Comparison of ENCODE assay signal across 11 cellular contexts in the genomic region with DNA sequence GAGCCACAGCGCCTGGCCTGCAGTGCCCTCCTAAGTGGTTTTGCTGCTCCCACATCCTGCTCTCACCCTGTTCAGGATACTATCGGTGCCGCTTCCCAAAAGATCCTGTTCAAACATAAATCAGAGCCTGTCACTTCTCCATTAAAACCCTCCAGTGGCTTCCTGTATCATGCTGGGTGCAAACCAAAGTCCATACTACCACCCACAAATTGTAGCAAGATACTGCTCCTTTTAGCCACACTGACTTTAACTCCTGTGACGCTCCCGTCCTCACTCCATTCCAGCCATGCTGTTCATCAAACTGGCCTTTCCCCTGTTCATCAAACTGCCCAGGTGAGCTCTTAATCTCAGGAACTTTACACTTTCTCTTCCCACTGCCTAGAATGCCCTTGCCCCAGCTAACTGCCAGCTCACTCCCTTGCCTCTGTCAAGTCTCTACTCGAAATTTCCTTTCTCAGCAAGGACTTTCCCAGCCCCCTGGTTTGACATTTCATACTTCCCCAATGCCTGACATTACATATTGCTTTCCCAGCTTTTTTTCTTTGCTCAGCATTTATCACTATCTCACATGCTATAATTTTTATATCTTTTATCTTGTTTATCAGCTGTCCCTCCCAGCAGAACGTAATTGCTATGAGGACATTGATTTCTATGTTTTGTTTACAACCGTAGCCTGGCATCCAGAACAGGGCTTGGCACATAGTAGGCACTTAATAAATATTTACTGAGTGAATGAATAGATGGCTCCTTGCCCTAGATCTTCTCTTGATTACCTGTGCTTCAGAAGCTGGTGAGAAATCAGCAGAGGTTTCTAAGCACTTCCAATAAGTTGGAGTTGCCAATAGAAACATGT. TPM values are rescaled to one million over a fixed set of nuclear protein-coding genes. Genes with fewer than 3 reads are reported as not detected.
DNase-seq lines count a peak whose midpoint lies in the region; ATAC-seq and TF ChIP-seq lines count a peak whose summit lies in the region.
"Had no signal": no experiment of that assay in that cellular context is flagged by ENCODE, and none has a peak within 500 bp of the region (broad histone marks: within the 10 kb centered on the region; RNA-seq: fewer than 3 reads in every experiment).

No MANE protein-coding gene starts in this region.

- H3K27ac ChIP-seq in IMR-90 (ENCODE audit: insufficient read depth, low read length) (peak overlapping the region; percentile 98), ascending aorta (peak overlapping the region; percentile 57 to 71), thoracic aorta (peak overlapping the region; percentile 41 to 60)
- H3K27ac ChIP-seq: neutrophil had no signal

- peak overlapping the region; percentile 100 for H2BK15ac ChIP-seq in IMR-90 (ENCODE audit: low read depth, low read length)

- H3K56ac ChIP-seq in IMR-90 (ENCODE audit: extremely low read depth, insufficient read depth, low read length): peak overlapping the region; percentile 93

- peak overlapping the region; percentile 97 for H2BK120ac ChIP-seq in IMR-90 (ENCODE audit: low read depth, low read length)

- peak overlapping the region; percentile 100 for H2AK5ac ChIP-seq in IMR-90 (ENCODE audit: low read depth, low read length)

- peak overlapping the region; percentile 92 for H2BK5ac ChIP-seq in IMR-90 (ENCODE audit: low read depth, low read length, poor library complexity, severe bottlenecking)

- POLR2A ChIA-PET in IMR-90 (lab: Charles Lee; ENCODE audit: unreplicated experiment): no interaction called here

- in situ Hi-C loops in IMR-90 (cut with MboI; ENCODE audit: low sequenced_read_pairs): no loop called here

- peak overlapping the region; percentile 46 for H2AFZ ChIP-seq in IMR-90 (replicated peaks; ENCODE audit: low read length, poor library complexity)

- WGBS in IMR-90 (ENCODE audit: extremely low coverage in 2 of 2, insufficient read length in 1 of 2), 2 experiments: 64% methylated on average over 6 of the region's 8 CpGs; no CpG with 5 or more reads in 1 of the 2 experiments

- ATAC-seq in IMR-90 (ENCODE audit: low read depth): no peak
- ATAC-seq in thoracic aorta (ENCODE audit: insufficient number of reproducible peaks, low FRiP score, low read depth): no peak
- ATAC-seq: activated CD8-positive, alpha-beta memory T cell treated with anti-CD3 and anti-CD28 coated beads, Interleukin-2, amount 10 ng/mL, durations not matched to agents 7 days and 5 days; stimulated activated effector memory CD8-positive, alpha-beta T cell treated with anti-CD3 and anti-CD28 coated beads, Interleukin-12 subunit alpha, Interleukin-12 subunit beta, amount 100 ng/mL, for 72 hours had no signal

- H3K18ac ChIP-seq in IMR-90 (ENCODE audit: low read depth, low read length): peak overlapping the region; percentile 98

- H3K4me3 ChIP-seq in IMR-90 (ENCODE audit: insufficient read depth, low read depth, low read length): no peak overlapping the region
- peak overlapping the region in 1 of 2 donors; percentile 29 for H3K4me3 ChIP-seq in ascending aorta
- peak overlapping the region; percentile 53 for H3K4me3 ChIP-seq in thoracic aorta

- H4K5ac ChIP-seq in IMR-90 (ENCODE audit: low read depth, low read length): peak overlapping the region; percentile 98

- no peak for TF ChIP-seq CTCF in IMR-90 (conservative IDR thresholded peaks at IDR 0.05; ENCODE audit: low read depth, low read length)
- no peak for TF ChIP-seq CTCF in ascending aorta (IDR thresholded peaks at IDR 0.05)
- TF ChIP-seq CTCF in thoracic aorta (IDR thresholded peaks at IDR 0.05): no peak

- peak overlapping the region; percentile 85 to 95 for H4K8ac ChIP-seq in IMR-90 (ENCODE audit: low read depth in 2 of 2, low read length in 2 of 2)

- no peaks in the 10 kb centered on the region for H3K27me3 ChIP-seq in IMR-90 (ENCODE audit: control insufficient read depth, insufficient read depth, low read length)
- no peaks in the 10 kb centered on the region for H3K27me3 ChIP-seq in ascending aorta
- H3K27me3 ChIP-seq in thoracic aorta (replicated peaks; ENCODE audit: insufficient read depth): no peaks in the 10 kb centered on the region
- H3K27me3 ChIP-seq: neutrophil had no signal

- peak overlapping the region; percentile 100 for H2BK20ac ChIP-seq in IMR-90 (ENCODE audit: low read depth, low read length)

- H4K20me1 ChIP-seq in IMR-90 (ENCODE audit: insufficient read depth, low read length): no peaks in the 10 kb centered on the region

- peak overlapping the region; percentile 100 for H3K14ac ChIP-seq in IMR-90 (replicated peaks; ENCODE audit: low read depth, low read length)

- DNase-seq in IMR-90: no peak
- no peak for DNase-seq in ascending aorta (ENCODE audit: low spot score in 2 of 2)
- peak; percentile 69 for DNase-seq in kidney tubule cell (ENCODE audit: low spot score)
- no peak for DNase-seq in thoracic aorta (ENCODE audit: low spot score)
- no peak for DNase-seq in NCI-H187 (lab: John Stamatoyannopoulos, UW)
- no peak for DNase-seq in activated CD4-positive, CD25-positive, alpha-beta regulatory T cell (lab: John Stamatoyannopoulos, UW)
- no peak for DNase-seq in NCI-H748 treated with DMSO at 0.1 percent for 48 hours (lab: John Stamatoyannopoulos, UW)
- DNase-seq: activated CD8-positive, alpha-beta memory T cell treated with anti-CD3 and anti-CD28 coated beads, Interleukin-2, amount 10 ng/mL, durations not matched to agents 7 days and 5 days; NCI-H510A had no signal

- TF ChIP-seq POLR2A in IMR-90 (IDR thresholded peaks at IDR 0.05; ENCODE audit: low read depth, low read length): no peak

- BruUV-seq in IMR-90 (replicated peaks; lab: Mats Ljungman, UMichigan): TSS peak; percentile 71

- dilution Hi-C loops in IMR-90 (cut with HindIII; ENCODE audit: low sequenced_read_pairs, unreplicated experiment): no loop called here

- H3K9me1 ChIP-seq in IMR-90 (ENCODE audit: insufficient read depth, low read length): peaks cover 27% of the 10 kb centered on the region

- peak overlapping the region; percentile 63 for H2AK9ac ChIP-seq in IMR-90 (replicated peaks; ENCODE audit: low read depth, low read length, poor library complexity)

- peaks cover 7 to 39% of the 10 kb centered on the region in 2 experiments for H3K79me1 ChIP-seq in IMR-90 (ENCODE audit: low read depth in 1 of 2, low read length in 2 of 2)

- H3K9ac ChIP-seq in IMR-90 (ENCODE audit: low read depth, low read length): peak overlapping the region; percentile 30

- no peaks in the 10 kb centered on the region; the same call in 1 of the 2 replicates for H3K9me3 ChIP-seq in IMR-90 (ENCODE audit: control insufficient read depth, insufficient read depth, low read length)
- no peaks in the 10 kb centered on the region for H3K9me3 ChIP-seq in ascending aorta
- no peaks in the 10 kb centered on the region for H3K9me3 ChIP-seq in thoracic aorta
- H3K9me3 ChIP-seq: neutrophil had no signal

- H3K4me2 ChIP-seq in IMR-90 (ENCODE audit: low read depth, low read length): peak overlapping the region; percentile 68

- peak overlapping the region; percentile 91 for H3K23ac ChIP-seq in IMR-90 (ENCODE audit: low read depth, low read length)

- no peaks in the 10 kb centered on the region for H3K36me3 ChIP-seq in IMR-90 (ENCODE audit: control insufficient read depth, insufficient read depth, low read length)
- H3K36me3 ChIP-seq in ascending aorta: no peaks in the 10 kb centered on the region
- no peaks in the 10 kb centered on the region for H3K36me3 ChIP-seq in thoracic aorta
- H3K36me3 ChIP-seq: neutrophil had no signal

- H3K4ac ChIP-seq in IMR-90 (ENCODE audit: low read depth, low read length): peak overlapping the region; percentile 95

- intact Hi-C loops in IMR-90 (cut with micrococcal nuclease) (loop anchor here (1.0 to 5.0 kb wide), 2 partner anchors 24 to 44 kb away; a partner anchor contains a TSS), ascending aorta (cut with DNase I) (no loop called here)

- CTCF ChIA-PET in IMR-90 (lab: Yijun Ruan, JAX): no interaction called here

- TF ChIP-seq RAD21 in IMR-90 (IDR thresholded peaks at IDR 0.05; ENCODE audit: low read length): no peak

- H3K4me1 ChIP-seq in IMR-90 (ENCODE audit: control insufficient read depth, insufficient read depth, low read length) (peaks cover 20% of the 10 kb centered on the region), ascending aorta (peaks cover 14 to 27% of the 10 kb centered on the region in 2 donors), thoracic aorta (ENCODE audit: control insufficient read depth in 1 of 2, low read depth in 2 of 2) (peaks cover 18 to 37% of the 10 kb centered on the region in 2 donors)

- peak overlapping the region; percentile 100 for H4K91ac ChIP-seq in IMR-90 (ENCODE audit: insufficient read depth, low read depth, low read length)

TF ChIP-seq in IMR-90, 13 proteins besides CTCF, POLR2A, EP300 and RAD21:
- TF ChIP-seq, protein P1, sequence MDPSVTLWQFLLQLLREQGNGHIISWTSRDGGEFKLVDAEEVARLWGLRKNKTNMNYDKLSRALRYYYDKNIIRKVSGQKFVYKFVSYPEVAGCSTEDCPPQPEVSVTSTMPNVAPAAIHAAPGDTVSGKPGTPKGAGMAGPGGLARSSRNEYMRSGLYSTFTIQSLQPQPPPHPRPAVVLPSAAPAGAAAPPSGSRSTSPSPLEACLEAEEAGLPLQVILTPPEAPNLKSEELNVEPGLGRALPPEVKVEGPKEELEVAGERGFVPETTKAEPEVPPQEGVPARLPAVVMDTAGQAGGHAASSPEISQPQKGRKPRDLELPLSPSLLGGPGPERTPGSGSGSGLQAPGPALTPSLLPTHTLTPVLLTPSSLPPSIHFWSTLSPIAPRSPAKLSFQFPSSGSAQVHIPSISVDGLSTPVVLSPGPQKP (IDR thresholded peaks at IDR 0.05; ENCODE audit: borderline replicate concordance, low read depth, low read length): no peak
- TF ChIP-seq MAFK (IDR thresholded peaks at IDR 0.05; ENCODE audit: low read depth, low read length): peak; percentile 73
- no peak for TF ChIP-seq RFX5 (IDR thresholded peaks at IDR 0.05; ENCODE audit: low read depth, low read length)
- TF ChIP-seq, protein P2, sequence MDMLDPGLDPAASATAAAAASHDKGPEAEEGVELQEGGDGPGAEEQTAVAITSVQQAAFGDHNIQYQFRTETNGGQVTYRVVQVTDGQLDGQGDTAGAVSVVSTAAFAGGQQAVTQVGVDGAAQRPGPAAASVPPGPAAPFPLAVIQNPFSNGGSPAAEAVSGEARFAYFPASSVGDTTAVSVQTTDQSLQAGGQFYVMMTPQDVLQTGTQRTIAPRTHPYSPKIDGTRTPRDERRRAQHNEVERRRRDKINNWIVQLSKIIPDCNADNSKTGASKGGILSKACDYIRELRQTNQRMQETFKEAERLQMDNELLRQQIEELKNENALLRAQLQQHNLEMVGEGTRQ (IDR thresholded peaks at IDR 0.05; ENCODE audit: low read depth, low read length): no peak

RNA-seq across cellular contexts. Expression of a gene that starts 44.3 kb away (rescaled TPM):
- total RNA-seq in IMR-90 (2012; rRNA removed): 736 and 774 TPM in 2 replicates
- polyA plus RNA-seq in IMR-90 (2012; rRNA removed): 119 and 131 TPM in 2 replicates
- polyA plus RNA-seq in IMR-90 (2012; cell fraction: cytosol; rRNA removed): 23.6 and 30.3 TPM in 2 replicates
- polyA plus RNA-seq in IMR-90 (2012; cell fraction: nucleus; rRNA removed; ENCODE audit: low replicate concordance): 34.4 and 346 TPM in 2 replicates
- total RNA-seq in ascending aorta: 17.6 TPM
- total RNA-seq in thoracic aorta: 10 to 100 TPM; 30.5 to 39.8 TPM

Comparison
In these comparisons a context has a peak if more than half of its experiments do, and no peak if none do; other contexts are left out.
1. RNA of a gene that starts 44.3 kb away (total RNA-seq): 736 to 774 TPM in IMR-90; 30.5 to 39.8 TPM in thoracic aorta and 17.6 TPM in ascending aorta (single experiment); every median in the first group is over 10 times any median in the second.
2. Peak in every context shown above with its lines, with median percentiles within 50 percentile points of each other: H3K27ac ChIP-seq.